In genomic region chr16:1109648-1110047, GRCh38 we compare ENCODE assay signal across 14 cellular contexts. TPM values are rescaled to one million over a fixed set of nuclear protein-coding genes. Genes with fewer than 3 reads are reported as not detected.
DNase-seq lines count a peak whose midpoint lies in the region; ATAC-seq and TF ChIP-seq lines count a peak whose summit lies in the region.
"Had no signal": no experiment of that assay in that cellular context is flagged by ENCODE, and none has a peak within 500 bp of the region (broad histone marks: within the 10 kb centered on the region; RNA-seq: fewer than 3 reads in every experiment).

No MANE protein-coding gene starts in this region.

- H3K36me3 ChIP-seq in HEK293 (ENCODE audit: control insufficient read depth in 2 of 2, insufficient read depth in 1 of 2, low read length in 2 of 2) = no peaks in the 10 kb centered on the region
- H3K36me3 ChIP-seq in mucosa of descending colon (ENCODE audit: low read depth) = no peaks in the 10 kb centered on the region
- H3K36me3 ChIP-seq: BE2C had no signal

- H3K27ac ChIP-seq in HEK293 (ENCODE audit: extremely low read depth, low read depth, low read length) = no peak overlapping the region
- H3K27ac ChIP-seq: A549 had no signal

- H3K4me3 ChIP-seq in HEK293 (ENCODE audit: low read depth, low read length) (no peak overlapping the region), mucosa of descending colon (no peak overlapping the region)
- H3K4me3 ChIP-seq: A549, GM12878 had no signal

- POLR2A ChIA-PET in HEK293 (lab: Yijun Ruan, JAX) = no interaction called here
- POLR2A ChIA-PET in WTC11 (lab: Charles Lee) = no interaction called here

- TF ChIP-seq CTCF in HEK293 (tag by site-specific recombination; IDR thresholded peaks at IDR 0.05) = no peak
- no peak for TF ChIP-seq CTCF in WTC11 (IDR thresholded peaks at IDR 0.05)
- no peak for TF ChIP-seq CTCF in mucosa of descending colon (IDR thresholded peaks at IDR 0.05)

- H3K4me1 Mint-ChIP-seq in WTC11 = no peaks in the 10 kb centered on the region
- H3K4me1 Mint-ChIP-seq: CD8-positive, alpha-beta memory T cell had no signal

- DNase-seq in WTC11 (ENCODE audit: low spot score) (no peak), mucosa of descending colon (no peak), RPMI8226 (no peak)
- no peak for DNase-seq in activated effector memory CD4-positive, alpha-beta T cell treated with Interleukin-2 at 50 U/mL for 16 hours
- DNase-seq: BE2C; CD8-positive, alpha-beta memory T cell; DMS53; HCEC 1CT; IMR-90 had no signal

- H3K4me3 Mint-ChIP-seq in WTC11 = no peak overlapping the region
- H3K4me3 Mint-ChIP-seq: CD8-positive, alpha-beta memory T cell had no signal

- no peaks in the 10 kb centered on the region for H3K9me3 Mint-ChIP-seq in WTC11
- H3K9me3 Mint-ChIP-seq: CD8-positive, alpha-beta memory T cell had no signal

- ATAC-seq in WTC11 (no peak), mucosa of descending colon (peak; percentile 5), HG03108 (IDR thresholded peaks at IDR 0.05; ENCODE audit: unreplicated experiment) (no peak)
- ATAC-seq: GM12878 had no signal

- no peaks in the 10 kb centered on the region for H3K4me1 ChIP-seq in HEK293 (ENCODE audit: control insufficient read depth, insufficient read depth, low read length)
- H3K4me1 ChIP-seq in mucosa of descending colon (ENCODE audit: low read depth) = no peaks in the 10 kb centered on the region
- H3K4me1 ChIP-seq: BE2C had no signal

- intact Hi-C loops in mucosa of descending colon (cut with DNase I, micrococcal nuclease) = no loop called here

- H3K27me3 Mint-ChIP-seq in WTC11 (ENCODE audit: low read depth) = peaks cover 18% of the 10 kb centered on the region; the same call in 1 of the 2 replicates

- no peaks in the 10 kb centered on the region for H3K36me3 Mint-ChIP-seq in WTC11
- H3K36me3 Mint-ChIP-seq: CD8-positive, alpha-beta memory T cell had no signal

- H3K27ac Mint-ChIP-seq in WTC11 = peak overlapping the region; percentile 39; the same call in 1 of the 2 replicates
- H3K27ac Mint-ChIP-seq: CD8-positive, alpha-beta memory T cell had no signal

- CTCF ChIA-PET in HEK293 (lab: Yijun Ruan, JAX) = interaction anchor here (1.7 kb wide), 1 partner anchor 72 kb away, joined by 5 read pairs; no protein-coding TSS in a partner anchor
- CTCF ChIA-PET in WTC11 (lab: Charles Lee) = no interaction called here

- no peaks in the 10 kb centered on the region for H3K9me3 ChIP-seq in HEK293 (ENCODE audit: control insufficient read depth, insufficient read depth, low read depth, low read length)
- no peaks in the 10 kb centered on the region for H3K9me3 ChIP-seq in mucosa of descending colon
- H3K9me3 ChIP-seq: A549, BE2C had no signal

TF ChIP-seq in HEK293, 187 proteins besides CTCF, POLR2A, EP300 and RAD21 (continues in another document):
- TF ChIP-seq SP7 (tag by site-specific recombination; IDR thresholded peaks at IDR 0.05) (peak; percentile 31; the same call in 1 of the 2 replicates), ZNF626 (tag by site-specific recombination; IDR thresholded peaks at IDR 0.05) (no peak), KLF8 (tag by site-specific recombination; IDR thresholded peaks at IDR 0.05) (0 out of 2 replicates have a peak, but pooled peaks have one; percentile 30), ZEB2 (tag by site-specific recombination; IDR thresholded peaks at IDR 0.05) (peak; percentile 68; the same call in 1 of the 2 replicates), ZNF341 (tag by site-specific recombination; IDR thresholded peaks at IDR 0.05; ENCODE audit: low read depth) (peak; percentile 73), ZNF629 (tag by site-specific recombination; IDR thresholded peaks at IDR 0.05) (0 out of 2 replicates have a peak, but pooled peaks have one; percentile 19), ZIC2 (tag by site-specific recombination; IDR thresholded peaks at IDR 0.05) (peak; percentile 82), ZNF274 (IDR thresholded peaks at IDR 0.05; ENCODE audit: low read length) (no peak), ZNF274 (tag by site-specific recombination; IDR thresholded peaks at IDR 0.05; ENCODE audit: borderline replicate concordance) (no peak), ZFHX2 (tag by site-specific recombination; conservative IDR thresholded peaks at IDR 0.05) (peak; percentile 53; the same call in 1 of the 2 replicates), ZNF660 (tag by site-specific recombination; IDR thresholded peaks at IDR 0.05) (0 out of 2 replicates have a peak, but pooled peaks have one; percentile 28), SCRT1 (tag by site-specific recombination; IDR thresholded peaks at IDR 0.05; ENCODE audit: borderline replicate concordance) (no peak), GLIS1 (tag by site-specific recombination; IDR thresholded peaks at IDR 0.05) (0 out of 2 replicates have a peak, but pooled peaks have one; percentile 23), ZBTB17 (tag by site-specific recombination; IDR thresholded peaks at IDR 0.05) (peak; percentile 93), ZNF335 (tag by site-specific recombination; conservative IDR thresholded peaks at IDR 0.05) (peak; percentile 11; the same call in 1 of the 2 replicates), ZBTB20 (tag by site-specific recombination; IDR thresholded peaks at IDR 0.05) (peak; percentile 92), ZNF600 (tag by site-specific recombination; IDR thresholded peaks at IDR 0.05) (peak; percentile 97)
- TF ChIP-seq, protein P1, sequence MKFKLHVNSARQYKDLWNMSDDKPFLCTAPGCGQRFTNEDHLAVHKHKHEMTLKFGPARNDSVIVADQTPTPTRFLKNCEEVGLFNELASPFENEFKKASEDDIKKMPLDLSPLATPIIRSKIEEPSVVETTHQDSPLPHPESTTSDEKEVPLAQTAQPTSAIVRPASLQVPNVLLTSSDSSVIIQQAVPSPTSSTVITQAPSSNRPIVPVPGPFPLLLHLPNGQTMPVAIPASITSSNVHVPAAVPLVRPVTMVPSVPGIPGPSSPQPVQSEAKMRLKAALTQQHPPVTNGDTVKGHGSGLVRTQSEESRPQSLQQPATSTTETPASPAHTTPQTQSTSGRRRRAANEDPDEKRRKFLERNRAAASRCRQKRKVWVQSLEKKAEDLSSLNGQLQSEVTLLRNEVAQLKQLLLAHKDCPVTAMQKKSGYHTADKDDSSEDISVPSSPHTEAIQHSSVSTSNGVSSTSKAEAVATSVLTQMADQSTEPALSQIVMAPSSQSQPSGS (tag by site-specific recombination; IDR thresholded peaks at IDR 0.05; ENCODE audit: low read depth) = 0 out of 2 replicates have a peak, but pooled peaks have one; percentile 20

TF ChIP-seq in WTC11, 78 proteins besides CTCF, POLR2A, EP300 and RAD21 (continues in another document):
- TF ChIP-seq CREB1 (CRISPR knock-in tag; IDR thresholded peaks at IDR 0.05) = no peak
- TF ChIP-seq ZNF317 (CRISPR knock-in tag; IDR thresholded peaks at IDR 0.05; ENCODE audit: borderline replicate concordance, low read depth) = no peak
- no peak for TF ChIP-seq PREB (CRISPR knock-in tag; IDR thresholded peaks at IDR 0.05; ENCODE audit: borderline replicate concordance)
- no peak for TF ChIP-seq JAZF1 (CRISPR knock-in tag; IDR thresholded peaks at IDR 0.05)
- TF ChIP-seq KAT7 (CRISPR knock-in tag; IDR thresholded peaks at IDR 0.05; ENCODE audit: borderline replicate concordance) = no peak
- no peak for TF ChIP-seq CDX4 (CRISPR knock-in tag; IDR thresholded peaks at IDR 0.05; ENCODE audit: borderline replicate concordance)
- no peak for TF ChIP-seq FOXP1 (CRISPR knock-in tag; IDR thresholded peaks at IDR 0.05; ENCODE audit: borderline replicate concordance)
- TF ChIP-seq, protein P2, sequence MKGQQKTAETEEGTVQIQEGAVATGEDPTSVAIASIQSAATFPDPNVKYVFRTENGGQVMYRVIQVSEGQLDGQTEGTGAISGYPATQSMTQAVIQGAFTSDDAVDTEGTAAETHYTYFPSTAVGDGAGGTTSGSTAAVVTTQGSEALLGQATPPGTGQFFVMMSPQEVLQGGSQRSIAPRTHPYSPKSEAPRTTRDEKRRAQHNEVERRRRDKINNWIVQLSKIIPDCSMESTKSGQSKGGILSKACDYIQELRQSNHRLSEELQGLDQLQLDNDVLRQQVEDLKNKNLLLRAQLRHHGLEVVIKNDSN (CRISPR knock-in tag; IDR thresholded peaks at IDR 0.05) = no peak
- no peak for TF ChIP-seq ZNF232 (CRISPR knock-in tag; IDR thresholded peaks at IDR 0.05)
- TF ChIP-seq, protein P3, sequence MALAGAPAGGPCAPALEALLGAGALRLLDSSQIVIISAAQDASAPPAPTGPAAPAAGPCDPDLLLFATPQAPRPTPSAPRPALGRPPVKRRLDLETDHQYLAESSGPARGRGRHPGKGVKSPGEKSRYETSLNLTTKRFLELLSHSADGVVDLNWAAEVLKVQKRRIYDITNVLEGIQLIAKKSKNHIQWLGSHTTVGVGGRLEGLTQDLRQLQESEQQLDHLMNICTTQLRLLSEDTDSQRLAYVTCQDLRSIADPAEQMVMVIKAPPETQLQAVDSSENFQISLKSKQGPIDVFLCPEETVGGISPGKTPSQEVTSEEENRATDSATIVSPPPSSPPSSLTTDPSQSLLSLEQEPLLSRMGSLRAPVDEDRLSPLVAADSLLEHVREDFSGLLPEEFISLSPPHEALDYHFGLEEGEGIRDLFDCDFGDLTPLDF (CRISPR knock-in tag; IDR thresholded peaks at IDR 0.05) = no peak
- TF ChIP-seq GTF2I (CRISPR knock-in tag; conservative IDR thresholded peaks at IDR 0.05) = no peak
- no peak for TF ChIP-seq ZNF121 (CRISPR knock-in tag; IDR thresholded peaks at IDR 0.05)

RNA-seq across cellular contexts. Expression of gene C1QTNF8, which starts 13.6 kb away (rescaled TPM):
- total RNA-seq in WTC11 (2021) (0.13 to 0.16 TPM in 2 of 3 replicates, not detected in the other), mucosa of descending colon (not detected)
- total RNA-seq: CD8-positive, alpha-beta memory T cell; GM12878; H4; IMR-90 had no signal

RNA-seq across cellular contexts. Expression of gene SSTR5, which starts 37.1 kb away (rescaled TPM):
- total RNA-seq in WTC11 (2021) (0.61 to 0.85 TPM (median 0.78 TPM) in 3 replicates), mucosa of descending colon (not detected)
- total RNA-seq: CD8-positive, alpha-beta memory T cell; GM12878; H4; IMR-90 had no signal

RNA-seq across cellular contexts. Expression of gene CACNA1H, which starts 43.3 kb away (rescaled TPM):
- total RNA-seq in WTC11 (2021) (38.0 to 46.9 TPM (median 46.4 TPM) in 3 replicates), mucosa of descending colon (100 to 1,000 TPM in 1 of 3 donors, 1 to 10 TPM in 2; 6.0 to 160 (median 9.5) TPM)
